ENCODE assay signal across 7 cellular contexts in the genomic region with DNA sequence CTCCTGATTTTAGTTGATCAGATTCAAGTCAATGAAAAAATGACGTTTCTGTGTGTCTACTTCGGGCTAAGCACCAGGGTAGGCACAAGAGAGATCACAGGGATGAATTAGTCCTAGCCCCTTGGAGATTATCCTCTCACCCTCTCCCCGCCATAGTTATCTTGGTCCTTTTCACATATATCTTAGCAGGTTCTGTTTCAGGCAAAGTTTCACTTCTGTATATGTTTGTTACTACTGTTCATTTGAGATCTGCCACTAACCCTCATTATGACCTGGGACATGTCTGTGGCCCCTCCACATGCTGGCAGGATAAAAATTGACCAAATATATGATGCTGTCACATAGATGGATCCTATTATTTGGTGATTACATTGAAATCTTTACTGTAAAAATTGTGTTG.
"Had no signal": no experiment of that assay in that cellular context is flagged by ENCODE, and none has a peak within 500 bp of the region (broad histone marks: within the 10 kb centered on the region; RNA-seq: fewer than 3 reads in every experiment).

No MANE protein-coding gene starts in this region.

- DNase-seq: GDM1, GF-D8 had no signal

- FAIRE-seq: G401.6, GM12891, GM12892, GM18507, GM19239 had no signal
